8 cellular contexts compared by ENCODE assay signal in the genomic region with DNA sequence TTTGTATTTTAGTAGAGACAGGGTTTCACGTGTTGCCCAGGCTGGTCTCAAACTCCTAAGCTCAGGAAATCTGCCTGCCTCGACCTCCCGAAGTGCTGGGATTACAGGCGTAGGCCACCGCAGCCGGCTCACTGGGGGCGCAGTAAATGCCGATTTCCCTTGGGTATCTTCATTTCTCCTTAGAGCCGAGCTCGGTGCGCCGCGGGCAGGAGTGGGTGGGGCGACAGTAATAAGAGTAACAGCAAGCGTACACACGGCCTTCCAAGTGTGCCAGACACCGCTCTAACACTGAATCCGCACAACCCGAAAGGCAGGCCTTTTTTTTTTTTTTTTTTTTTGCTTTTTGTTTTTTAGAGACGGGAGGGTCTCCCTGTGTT. TPM values are rescaled to one million over a fixed set of nuclear protein-coding genes. Genes with fewer than 3 reads are reported as not detected.
DNase-seq lines count a peak whose midpoint lies in the region; ATAC-seq and TF ChIP-seq lines count a peak whose summit lies in the region.

No MANE protein-coding gene starts in this region.

- intact Hi-C loops in right lobe of liver (cut with DNase I), result no loop called here

- H3K27ac Mint-ChIP-seq in chondrocyte (ENCODE audit: unreplicated experiment), result peak overlapping the region; percentile 93
- H3K27ac Mint-ChIP-seq in stimulated activated naive B cell treated with anti-CD40 and anti-IgM and Interleukin-4, amounts not matched to agents 10 μg/mL and 1 μg/mL and 100 μg/mL, for 72 hours, result peak overlapping the region; percentile 98

- H3K27ac ChIP-seq in C4-2B (peak overlapping the region; percentile 85), WERI-Rb-1 (peak overlapping the region; percentile 86), right lobe of liver (peak overlapping the region; percentile 60 to 75 (median 73))

- H3K36me3 ChIP-seq in WERI-Rb-1, result peaks cover 25% of the 10 kb centered on the region
- peaks cover 0 to 16% (median 3%) of the 10 kb centered on the region in 4 donors for H3K36me3 ChIP-seq in right lobe of liver

- peaks cover 5% of the 10 kb centered on the region for H3K36me3 Mint-ChIP-seq in chondrocyte (ENCODE audit: low read depth)
- H3K36me3 Mint-ChIP-seq in stimulated activated naive B cell treated with anti-CD40 and anti-IgM and Interleukin-4, amounts not matched to agents 10 μg/mL and 1 μg/mL and 100 μg/mL, for 72 hours, result peaks cover 8 to 11% of the 10 kb centered on the region in 2 donors

- H3K27me3 ChIP-seq in WERI-Rb-1 (ENCODE audit: insufficient read depth, low read depth, severe bottlenecking), result no peaks in the 10 kb centered on the region
- H3K27me3 ChIP-seq in right lobe of liver, result no peaks in the 10 kb centered on the region

- 1% methylated on average over 10 of the region's 20 CpGs for WGBS in right lobe of liver (ENCODE audit: insufficient coverage, low coverage, low lambda C conversion rate, missing lambda C conversion rate)

- H3K4me1 ChIP-seq in right lobe of liver, result peaks cover 0 to 18% (median 4%) of the 10 kb centered on the region in 4 donors

- no peaks in the 10 kb centered on the region for H3K27me3 Mint-ChIP-seq in chondrocyte (ENCODE audit: low read depth)
- H3K27me3 Mint-ChIP-seq in stimulated activated naive B cell treated with anti-CD40 and anti-IgM and Interleukin-4, amounts not matched to agents 10 μg/mL and 1 μg/mL and 100 μg/mL, for 72 hours, result no peaks in the 10 kb centered on the region

- TF ChIP-seq POLR2A in right lobe of liver (IDR thresholded peaks at IDR 0.05), result no peak

- peak overlapping the region; percentile 93 for H3K4me3 Mint-ChIP-seq in chondrocyte (ENCODE audit: unreplicated experiment)
- peak overlapping the region; percentile 95 to 97 for H3K4me3 Mint-ChIP-seq in stimulated activated naive B cell treated with anti-CD40 and anti-IgM and Interleukin-4, amounts not matched to agents 10 μg/mL and 1 μg/mL and 100 μg/mL, for 72 hours

- H3K4me1 Mint-ChIP-seq in chondrocyte (ENCODE audit: low read depth), result peaks cover 18% of the 10 kb centered on the region
- peaks cover 18 to 32% of the 10 kb centered on the region in 2 donors for H3K4me1 Mint-ChIP-seq in stimulated activated naive B cell treated with anti-CD40 and anti-IgM and Interleukin-4, amounts not matched to agents 10 μg/mL and 1 μg/mL and 100 μg/mL, for 72 hours

- H3K9me3 ChIP-seq in WERI-Rb-1 (ENCODE audit: severe bottlenecking) (no peaks in the 10 kb centered on the region), right lobe of liver (no peaks in the 10 kb centered on the region)

- peak; percentile 12 for ATAC-seq in GM21381 (IDR thresholded peaks at IDR 0.05; ENCODE audit: unreplicated experiment)
- peak; percentile 21 to 42 (median 30) for ATAC-seq in right lobe of liver
- peak; percentile 64 to 68 for ATAC-seq in stimulated activated naive B cell treated with anti-CD40 and anti-IgM and Interleukin-4, amounts not matched to agents 10 μg/mL and 1 μg/mL and 100 μg/mL, for 72 hours (replicated peaks)

- H3K9me3 Mint-ChIP-seq in chondrocyte (ENCODE audit: low read depth), result no peaks in the 10 kb centered on the region
- no peaks in the 10 kb centered on the region for H3K9me3 Mint-ChIP-seq in stimulated activated naive B cell treated with anti-CD40 and anti-IgM and Interleukin-4, amounts not matched to agents 10 μg/mL and 1 μg/mL and 100 μg/mL, for 72 hours

- TF ChIP-seq CTCF in C4-2B (conservative IDR thresholded peaks at IDR 0.05) (no peak), WERI-Rb-1 (IDR thresholded peaks at IDR 0.05; ENCODE audit: low read depth, low read length) (no peak), chondrocyte (IDR thresholded peaks at IDR 0.05) (no peak), right lobe of liver (IDR thresholded peaks at IDR 0.05) (no peak)

- peak overlapping the region; percentile 96 for H3K4me3 ChIP-seq in Jurkat, Clone E6-1 (ENCODE audit: low read length)
- H3K4me3 ChIP-seq in WERI-Rb-1 (ENCODE audit: low read depth, low read length) (peak overlapping the region; percentile 94), right lobe of liver (peak overlapping the region; percentile 76 to 84 (median 84))

- DNase-seq in Jurkat, Clone E6-1 (ENCODE audit: low read depth, low spot score), result no peak
- DNase-seq in WERI-Rb-1 (peak; percentile 51), chondrocyte (ENCODE audit: low spot score) (no peak), right lobe of liver (peak in 2 of 3 donors; percentile 49 to 50), NCI-H1694 (lab: John Stamatoyannopoulos, UW) (no peak)
- peak; percentile 20 for DNase-seq in stimulated activated naive B cell treated with anti-CD40 and anti-IgM and Interleukin-4, amounts not matched to agents 10 μg/mL and 1 μg/mL and 100 μg/mL, for 72 hours

RNA-seq across cellular contexts. Expression of gene ADSL, which starts 0.5 kb away (rescaled TPM):
- 224 TPM for polyA plus RNA-seq in Jurkat, Clone E6-1 (2012; ENCODE audit: insufficient read depth, insufficient read length)
- 56.3 to 62.2 TPM (median 58.1 TPM) in 3 replicates for total RNA-seq in chondrocyte
- 10 to 100 TPM; 15.1 to 47.6 (median 24.9) TPM for total RNA-seq in right lobe of liver

RNA-seq across cellular contexts. Expression of gene SGSM3, which starts 24.6 kb away (rescaled TPM):
- polyA plus RNA-seq in Jurkat, Clone E6-1 (2012; ENCODE audit: insufficient read depth, insufficient read length), result 91.5 TPM
- 59.5 to 80.3 TPM (median 66.7 TPM) in 3 replicates for total RNA-seq in chondrocyte
- total RNA-seq in right lobe of liver, result 10 to 100 TPM; 19.3 to 27.1 (median 25.8) TPM

Comparison
In these comparisons a context has a peak if more than half of its experiments do, and no peak if none do; other contexts are left out.
1. ATAC-seq: peak in every context shown above with its lines; median percentile 66 in stimulated activated naive B cell treated with anti-CD40 and anti-IgM and Interleukin-4, amounts not matched to agents 10 μg/mL and 1 μg/mL and 100 μg/mL, for 72 hours; 30 in right lobe of liver; 12 in GM21381.
2. DNase-seq: peak in WERI-Rb-1 (single experiment), right lobe of liver (2 of 3) and stimulated activated naive B cell treated with anti-CD40 and anti-IgM and Interleukin-4, amounts not matched to agents 10 μg/mL and 1 μg/mL and 100 μg/mL, for 72 hours (single experiment); none in Jurkat, Clone E6-1 (single experiment), chondrocyte (single experiment) and NCI-H1694 (single experiment).
3. Peak in every context shown above with its lines, with median percentiles within 50 percentile points of each other: H3K27ac ChIP-seq and H3K4me3 ChIP-seq.